In the genomic region with DNA sequence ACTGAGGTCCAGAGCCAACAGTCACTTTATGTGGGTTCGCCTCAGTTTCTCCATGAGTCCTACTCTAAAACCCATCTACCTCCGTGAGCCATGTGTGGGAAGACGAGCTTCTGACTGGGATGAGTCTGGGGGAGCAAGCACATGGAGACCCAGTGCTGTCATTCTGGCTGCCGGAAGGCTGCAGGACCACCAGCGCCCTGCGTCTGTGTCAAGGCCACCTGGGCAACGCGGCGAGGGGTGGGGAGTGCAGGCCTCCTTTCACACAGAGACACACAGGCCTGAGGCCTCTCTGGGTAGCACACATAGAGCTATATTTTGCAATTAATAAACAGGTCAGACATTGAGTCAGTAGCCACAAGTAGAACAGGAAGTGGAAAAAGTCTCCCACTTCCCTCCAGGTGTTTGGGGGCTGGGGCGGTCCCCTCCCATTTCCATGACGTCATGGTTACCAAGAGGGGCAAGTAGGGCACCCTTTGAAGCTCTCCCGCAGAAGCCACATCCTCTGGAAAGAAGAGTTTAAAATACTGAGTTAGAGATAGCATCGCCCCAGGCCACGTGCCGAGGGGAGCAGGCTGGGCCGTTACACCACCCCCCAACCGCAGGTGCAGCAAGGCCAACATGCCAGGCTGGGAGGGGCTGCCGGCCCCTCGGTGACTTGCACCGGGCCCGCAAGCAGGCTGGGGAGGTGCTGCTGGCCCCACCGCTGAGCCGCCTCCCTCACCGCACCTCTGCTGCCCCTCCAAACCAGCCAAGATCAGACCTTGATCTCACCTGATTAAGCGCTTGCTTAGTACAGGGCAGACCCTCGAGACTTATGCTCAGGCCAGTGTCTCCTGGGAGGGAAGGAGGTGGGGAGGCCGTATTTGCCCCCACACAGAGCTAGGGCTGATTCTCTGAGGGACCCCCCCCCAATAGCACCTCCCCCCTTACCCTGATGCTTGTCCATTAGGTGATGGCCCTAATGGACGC, we compare ENCODE assay signal across 1 cellular context.
TF ChIP-seq lines count a peak whose summit lies in the region.

No MANE protein-coding gene starts in this region.

TF ChIP-seq in HepG2, 621 proteins besides CTCF, POLR2A, EP300 and RAD21 (continues in another document):
- TF ChIP-seq ZNF773 (CRISPR knock-in tag; IDR thresholded peaks at IDR 0.05; ENCODE audit: borderline replicate concordance) (0 out of 2 replicates have a peak, but pooled peaks have one; percentile 36), TBP (CRISPR knock-in tag; IDR thresholded peaks at IDR 0.05) (no peak), ZNF878 (CRISPR knock-in tag; IDR thresholded peaks at IDR 0.05) (no peak), KLF6 (CRISPR knock-in tag; IDR thresholded peaks at IDR 0.05) (no peak), HOXA9 (CRISPR knock-in tag; IDR thresholded peaks at IDR 0.05; ENCODE audit: borderline replicate concordance) (no peak), HOXD1 (CRISPR knock-in tag; IDR thresholded peaks at IDR 0.05) (peak; percentile 66; the same call in 1 of the 2 replicates), ZMYM3 (CRISPR knock-in tag; IDR thresholded peaks at IDR 0.05) (0 out of 2 replicates have a peak, but pooled peaks have one; percentile 41), NAIF1 (CRISPR knock-in tag; IDR thresholded peaks at IDR 0.05; ENCODE audit: borderline replicate concordance) (no peak), MBNL3 (CRISPR knock-in tag; conservative IDR thresholded peaks at IDR 0.05) (no peak), ZNF337 (CRISPR knock-in tag; IDR thresholded peaks at IDR 0.05; ENCODE audit: borderline replicate concordance, low read depth) (no peak), SP4 (CRISPR knock-in tag; IDR thresholded peaks at IDR 0.05) (no peak), RBAK (CRISPR knock-in tag; IDR thresholded peaks at IDR 0.05) (no peak), ZNF577 (CRISPR knock-in tag; IDR thresholded peaks at IDR 0.05; ENCODE audit: borderline replicate concordance, low read depth) (no peak), TEAD2 (CRISPR knock-in tag; IDR thresholded peaks at IDR 0.05) (0 out of 2 replicates have a peak, but pooled peaks have one; percentile 27), ZNF83 (CRISPR knock-in tag; IDR thresholded peaks at IDR 0.05; ENCODE audit: borderline replicate concordance) (peak; percentile 50; the same call in 1 of the 2 replicates), TMF1 (CRISPR knock-in tag; IDR thresholded peaks at IDR 0.05; ENCODE audit: low read depth) (no peak), RBFOX2 (IDR thresholded peaks at IDR 0.05; ENCODE audit: low read depth, low read length) (no peak), ZNF615 (CRISPR knock-in tag; IDR thresholded peaks at IDR 0.05; ENCODE audit: borderline replicate concordance) (no peak), NFYC (CRISPR knock-in tag; IDR thresholded peaks at IDR 0.05) (no peak), ZNF547 (CRISPR knock-in tag; IDR thresholded peaks at IDR 0.05) (no peak), ZBTB3 (CRISPR knock-in tag; IDR thresholded peaks at IDR 0.05; ENCODE audit: borderline replicate concordance, low read depth) (no peak), SMAD3 (CRISPR knock-in tag; IDR thresholded peaks at IDR 0.05) (no peak), POLR2G (IDR thresholded peaks at IDR 0.05; ENCODE audit: low read depth, low read length) (no peak), PHF21A (CRISPR knock-in tag; IDR thresholded peaks at IDR 0.05) (no peak), U2AF1 (optimal IDR thresholded peaks at IDR 0.05; ENCODE audit: low read depth, low read length) (no peak), CBX5 (CRISPR knock-in tag; IDR thresholded peaks at IDR 0.05; ENCODE audit: borderline replicate concordance) (0 out of 2 replicates have a peak, but pooled peaks have one; percentile 15), TCF12 (IDR thresholded peaks at IDR 0.05) (no peak), TCF12 (CRISPR knock-in tag; IDR thresholded peaks at IDR 0.05) (0 out of 2 replicates have a peak, but pooled peaks have one; percentile 24), NKX3-1 (CRISPR knock-in tag; IDR thresholded peaks at IDR 0.05) (no peak), HOXA7 (CRISPR knock-in tag; IDR thresholded peaks at IDR 0.05) (no peak), ZNF101 (CRISPR knock-in tag; IDR thresholded peaks at IDR 0.05; ENCODE audit: borderline replicate concordance, low read depth) (no peak)
- TF ChIP-seq, protein P1, sequence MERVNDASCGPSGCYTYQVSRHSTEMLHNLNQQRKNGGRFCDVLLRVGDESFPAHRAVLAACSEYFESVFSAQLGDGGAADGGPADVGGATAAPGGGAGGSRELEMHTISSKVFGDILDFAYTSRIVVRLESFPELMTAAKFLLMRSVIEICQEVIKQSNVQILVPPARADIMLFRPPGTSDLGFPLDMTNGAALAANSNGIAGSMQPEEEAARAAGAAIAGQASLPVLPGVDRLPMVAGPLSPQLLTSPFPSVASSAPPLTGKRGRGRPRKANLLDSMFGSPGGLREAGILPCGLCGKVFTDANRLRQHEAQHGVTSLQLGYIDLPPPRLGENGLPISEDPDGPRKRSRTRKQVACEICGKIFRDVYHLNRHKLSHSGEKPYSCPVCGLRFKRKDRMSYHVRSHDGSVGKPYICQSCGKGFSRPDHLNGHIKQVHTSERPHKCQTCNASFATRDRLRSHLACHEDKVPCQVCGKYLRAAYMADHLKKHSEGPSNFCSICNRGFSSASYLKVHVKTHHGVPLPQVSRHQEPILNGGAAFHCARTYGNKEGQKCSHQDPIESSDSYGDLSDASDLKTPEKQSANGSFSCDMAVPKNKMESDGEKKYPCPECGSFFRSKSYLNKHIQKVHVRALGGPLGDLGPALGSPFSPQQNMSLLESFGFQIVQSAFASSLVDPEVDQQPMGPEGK (CRISPR knock-in tag; IDR thresholded peaks at IDR 0.05) = peak; percentile 79
- TF ChIP-seq, protein P2, sequence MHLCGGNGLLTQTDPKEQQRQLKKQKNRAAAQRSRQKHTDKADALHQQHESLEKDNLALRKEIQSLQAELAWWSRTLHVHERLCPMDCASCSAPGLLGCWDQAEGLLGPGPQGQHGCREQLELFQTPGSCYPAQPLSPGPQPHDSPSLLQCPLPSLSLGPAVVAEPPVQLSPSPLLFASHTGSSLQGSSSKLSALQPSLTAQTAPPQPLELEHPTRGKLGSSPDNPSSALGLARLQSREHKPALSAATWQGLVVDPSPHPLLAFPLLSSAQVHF (CRISPR knock-in tag; IDR thresholded peaks at IDR 0.05) = peak; percentile 40; the same call in 1 of the 2 replicates
- TF ChIP-seq, protein P3, sequence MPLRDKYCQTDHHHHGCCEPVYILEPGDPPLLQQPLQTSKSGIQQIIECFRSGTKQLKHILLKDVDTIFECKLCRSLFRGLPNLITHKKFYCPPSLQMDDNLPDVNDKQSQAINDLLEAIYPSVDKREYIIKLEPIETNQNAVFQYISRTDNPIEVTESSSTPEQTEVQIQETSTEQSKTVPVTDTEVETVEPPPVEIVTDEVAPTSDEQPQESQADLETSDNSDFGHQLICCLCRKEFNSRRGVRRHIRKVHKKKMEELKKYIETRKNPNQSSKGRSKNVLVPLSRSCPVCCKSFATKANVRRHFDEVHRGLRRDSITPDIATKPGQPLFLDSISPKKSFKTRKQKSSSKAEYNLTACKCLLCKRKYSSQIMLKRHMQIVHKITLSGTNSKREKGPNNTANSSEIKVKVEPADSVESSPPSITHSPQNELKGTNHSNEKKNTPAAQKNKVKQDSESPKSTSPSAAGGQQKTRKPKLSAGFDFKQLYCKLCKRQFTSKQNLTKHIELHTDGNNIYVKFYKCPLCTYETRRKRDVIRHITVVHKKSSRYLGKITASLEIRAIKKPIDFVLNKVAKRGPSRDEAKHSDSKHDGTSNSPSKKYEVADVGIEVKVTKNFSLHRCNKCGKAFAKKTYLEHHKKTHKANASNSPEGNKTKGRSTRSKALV (CRISPR knock-in tag; IDR thresholded peaks at IDR 0.05) = no peak
- TF ChIP-seq, protein P4, sequence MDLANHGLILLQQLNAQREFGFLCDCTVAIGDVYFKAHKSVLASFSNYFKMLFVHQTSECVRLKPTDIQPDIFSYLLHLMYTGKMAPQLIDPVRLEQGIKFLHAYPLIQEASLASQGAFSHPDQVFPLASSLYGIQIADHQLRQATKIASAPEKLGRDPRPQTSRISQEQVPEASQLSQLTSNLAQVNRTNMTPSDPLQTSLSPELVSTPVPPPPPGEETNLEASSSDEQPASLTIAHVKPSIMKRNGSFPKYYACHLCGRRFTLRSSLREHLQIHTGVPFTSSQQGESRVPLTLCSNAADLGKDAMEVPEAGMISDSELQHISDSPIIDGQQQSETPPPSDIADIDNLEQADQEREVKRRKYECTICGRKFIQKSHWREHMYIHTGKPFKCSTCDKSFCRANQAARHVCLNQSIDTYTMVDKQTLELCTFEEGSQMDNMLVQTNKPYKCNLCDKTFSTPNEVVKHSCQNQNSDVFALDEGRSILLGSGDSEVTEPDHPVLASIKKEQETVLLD (CRISPR knock-in tag; IDR thresholded peaks at IDR 0.05; ENCODE audit: low read depth) = no peak
- TF ChIP-seq, protein P5, sequence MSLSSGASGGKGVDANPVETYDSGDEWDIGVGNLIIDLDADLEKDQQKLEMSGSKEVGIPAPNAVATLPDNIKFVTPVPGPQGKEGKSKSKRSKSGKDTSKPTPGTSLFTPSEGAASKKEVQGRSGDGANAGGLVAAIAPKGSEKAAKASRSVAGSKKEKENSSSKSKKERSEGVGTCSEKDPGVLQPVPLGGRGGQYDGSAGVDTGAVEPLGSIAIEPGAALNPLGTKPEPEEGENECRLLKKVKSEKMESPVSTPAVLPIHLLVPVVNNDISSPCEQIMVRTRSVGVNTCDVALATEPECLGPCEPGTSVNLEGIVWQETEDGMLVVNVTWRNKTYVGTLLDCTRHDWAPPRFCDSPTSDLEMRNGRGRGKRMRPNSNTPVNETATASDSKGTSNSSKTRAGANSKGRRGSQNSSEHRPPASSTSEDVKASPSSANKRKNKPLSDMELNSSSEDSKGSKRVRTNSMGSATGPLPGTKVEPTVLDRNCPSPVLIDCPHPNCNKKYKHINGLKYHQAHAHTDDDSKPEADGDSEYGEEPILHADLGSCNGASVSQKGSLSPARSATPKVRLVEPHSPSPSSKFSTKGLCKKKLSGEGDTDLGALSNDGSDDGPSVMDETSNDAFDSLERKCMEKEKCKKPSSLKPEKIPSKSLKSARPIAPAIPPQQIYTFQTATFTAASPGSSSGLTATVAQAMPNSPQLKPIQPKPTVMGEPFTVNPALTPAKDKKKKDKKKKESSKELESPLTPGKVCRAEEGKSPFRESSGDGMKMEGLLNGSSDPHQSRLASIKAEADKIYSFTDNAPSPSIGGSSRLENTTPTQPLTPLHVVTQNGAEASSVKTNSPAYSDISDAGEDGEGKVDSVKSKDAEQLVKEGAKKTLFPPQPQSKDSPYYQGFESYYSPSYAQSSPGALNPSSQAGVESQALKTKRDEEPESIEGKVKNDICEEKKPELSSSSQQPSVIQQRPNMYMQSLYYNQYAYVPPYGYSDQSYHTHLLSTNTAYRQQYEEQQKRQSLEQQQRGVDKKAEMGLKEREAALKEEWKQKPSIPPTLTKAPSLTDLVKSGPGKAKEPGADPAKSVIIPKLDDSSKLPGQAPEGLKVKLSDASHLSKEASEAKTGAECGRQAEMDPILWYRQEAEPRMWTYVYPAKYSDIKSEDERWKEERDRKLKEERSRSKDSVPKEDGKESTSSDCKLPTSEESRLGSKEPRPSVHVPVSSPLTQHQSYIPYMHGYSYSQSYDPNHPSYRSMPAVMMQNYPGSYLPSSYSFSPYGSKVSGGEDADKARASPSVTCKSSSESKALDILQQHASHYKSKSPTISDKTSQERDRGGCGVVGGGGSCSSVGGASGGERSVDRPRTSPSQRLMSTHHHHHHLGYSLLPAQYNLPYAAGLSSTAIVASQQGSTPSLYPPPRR (CRISPR knock-in tag; IDR thresholded peaks at IDR 0.05; ENCODE audit: borderline replicate concordance) = 0 out of 2 replicates have a peak, but pooled peaks have one; percentile 31
- TF ChIP-seq, protein P6, sequence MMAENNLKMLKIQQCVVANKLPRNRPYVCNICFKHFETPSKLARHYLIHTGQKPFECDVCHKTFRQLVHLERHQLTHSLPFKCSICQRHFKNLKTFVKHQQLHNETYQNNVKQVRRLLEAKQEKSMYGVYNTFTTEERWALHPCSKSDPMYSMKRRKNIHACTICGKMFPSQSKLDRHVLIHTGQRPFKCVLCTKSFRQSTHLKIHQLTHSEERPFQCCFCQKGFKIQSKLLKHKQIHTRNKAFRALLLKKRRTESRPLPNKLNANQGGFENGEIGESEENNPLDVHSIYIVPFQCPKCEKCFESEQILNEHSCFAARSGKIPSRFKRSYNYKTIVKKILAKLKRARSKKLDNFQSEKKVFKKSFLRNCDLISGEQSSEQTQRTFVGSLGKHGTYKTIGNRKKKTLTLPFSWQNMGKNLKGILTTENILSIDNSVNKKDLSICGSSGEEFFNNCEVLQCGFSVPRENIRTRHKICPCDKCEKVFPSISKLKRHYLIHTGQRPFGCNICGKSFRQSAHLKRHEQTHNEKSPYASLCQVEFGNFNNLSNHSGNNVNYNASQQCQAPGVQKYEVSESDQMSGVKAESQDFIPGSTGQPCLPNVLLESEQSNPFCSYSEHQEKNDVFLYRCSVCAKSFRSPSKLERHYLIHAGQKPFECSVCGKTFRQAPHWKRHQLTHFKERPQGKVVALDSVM (CRISPR knock-in tag; IDR thresholded peaks at IDR 0.05) = no peak
- TF ChIP-seq, protein P7, sequence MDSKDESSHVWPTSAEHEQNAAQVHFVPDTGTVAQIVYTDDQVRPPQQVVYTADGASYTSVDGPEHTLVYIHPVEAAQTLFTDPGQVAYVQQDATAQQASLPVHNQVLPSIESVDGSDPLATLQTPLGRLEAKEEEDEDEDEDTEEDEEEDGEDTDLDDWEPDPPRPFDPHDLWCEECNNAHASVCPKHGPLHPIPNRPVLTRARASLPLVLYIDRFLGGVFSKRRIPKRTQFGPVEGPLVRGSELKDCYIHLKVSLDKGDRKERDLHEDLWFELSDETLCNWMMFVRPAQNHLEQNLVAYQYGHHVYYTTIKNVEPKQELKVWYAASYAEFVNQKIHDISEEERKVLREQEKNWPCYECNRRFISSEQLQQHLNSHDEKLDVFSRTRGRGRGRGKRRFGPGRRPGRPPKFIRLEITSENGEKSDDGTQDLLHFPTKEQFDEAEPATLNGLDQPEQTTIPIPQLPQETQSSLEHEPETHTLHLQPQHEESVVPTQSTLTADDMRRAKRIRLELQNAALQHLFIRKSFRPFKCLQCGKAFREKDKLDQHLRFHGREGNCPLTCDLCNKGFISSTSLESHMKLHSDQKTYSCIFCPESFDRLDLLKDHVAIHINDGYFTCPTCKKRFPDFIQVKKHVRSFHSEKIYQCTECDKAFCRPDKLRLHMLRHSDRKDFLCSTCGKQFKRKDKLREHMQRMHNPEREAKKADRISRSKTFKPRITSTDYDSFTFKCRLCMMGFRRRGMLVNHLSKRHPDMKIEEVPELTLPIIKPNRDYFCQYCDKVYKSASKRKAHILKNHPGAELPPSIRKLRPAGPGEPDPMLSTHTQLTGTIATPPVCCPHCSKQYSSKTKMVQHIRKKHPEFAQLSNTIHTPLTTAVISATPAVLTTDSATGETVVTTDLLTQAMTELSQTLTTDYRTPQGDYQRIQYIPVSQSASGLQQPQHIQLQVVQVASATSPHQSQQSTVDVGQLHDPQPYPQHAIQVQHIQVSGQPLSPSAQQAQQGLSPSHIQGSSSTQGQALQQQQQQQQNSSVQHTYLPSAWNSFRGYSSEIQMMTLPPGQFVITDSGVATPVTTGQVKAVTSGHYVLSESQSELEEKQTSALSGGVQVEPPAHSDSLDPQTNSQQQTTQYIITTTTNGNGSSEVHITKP (CRISPR knock-in tag; IDR thresholded peaks at IDR 0.05; ENCODE audit: low read depth) = 0 out of 2 replicates have a peak, but pooled peaks have one; percentile 22
- TF ChIP-seq, protein P8, sequence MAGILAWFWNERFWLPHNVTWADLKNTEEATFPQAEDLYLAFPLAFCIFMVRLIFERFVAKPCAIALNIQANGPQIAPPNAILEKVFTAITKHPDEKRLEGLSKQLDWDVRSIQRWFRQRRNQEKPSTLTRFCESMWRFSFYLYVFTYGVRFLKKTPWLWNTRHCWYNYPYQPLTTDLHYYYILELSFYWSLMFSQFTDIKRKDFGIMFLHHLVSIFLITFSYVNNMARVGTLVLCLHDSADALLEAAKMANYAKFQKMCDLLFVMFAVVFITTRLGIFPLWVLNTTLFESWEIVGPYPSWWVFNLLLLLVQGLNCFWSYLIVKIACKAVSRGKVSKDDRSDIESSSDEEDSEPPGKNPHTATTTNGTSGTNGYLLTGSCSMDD (CRISPR knock-in tag; IDR thresholded peaks at IDR 0.05) = peak; percentile 86; the same call in 1 of the 2 replicates
